15 cellular contexts compared by ENCODE assay signal in the genomic region with DNA sequence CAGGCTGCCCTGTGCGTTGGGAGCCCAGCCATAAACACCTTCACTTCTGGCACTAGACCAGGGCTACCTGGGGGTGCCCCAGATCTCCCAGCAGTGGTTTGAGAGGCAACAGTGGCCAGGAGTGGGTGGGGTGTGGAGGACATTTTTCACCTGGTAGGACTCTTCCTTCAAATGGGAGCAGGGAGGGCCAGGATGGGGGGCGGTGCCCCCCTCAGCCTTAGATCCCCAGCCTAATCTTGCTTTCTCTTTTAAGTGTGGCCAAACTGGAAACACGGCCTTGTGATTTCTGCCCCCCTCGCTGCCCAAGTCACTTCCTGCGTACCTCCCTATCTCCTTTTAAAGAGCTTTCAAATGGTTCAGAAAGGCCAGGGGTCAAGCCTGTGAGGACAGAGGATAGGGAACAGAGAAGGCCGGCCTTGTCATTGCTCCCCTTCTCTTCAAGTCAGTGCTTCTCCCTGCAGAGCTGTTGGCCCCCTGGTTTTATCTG. TPM values are rescaled to one million over a fixed set of nuclear protein-coding genes. Genes with fewer than 3 reads are reported as not detected.
DNase-seq lines count a peak whose midpoint lies in the region; ATAC-seq and TF ChIP-seq lines count a peak whose summit lies in the region.
"Had no signal": no experiment of that assay in that cellular context is flagged by ENCODE, and none has a peak within 500 bp of the region (broad histone marks: within the 10 kb centered on the region; RNA-seq: fewer than 3 reads in every experiment).

No MANE protein-coding gene starts in this region.

- no peaks in the 10 kb centered on the region for H3K9me3 ChIP-seq in naive thymus-derived CD4-positive, alpha-beta T cell (ENCODE audit: control insufficient read depth in 2 of 3, low read length in 3 of 3)
- H3K9me3 ChIP-seq in upper lobe of left lung = no peaks in the 10 kb centered on the region

- intact Hi-C loops in cardiac septum (cut with DNase I) (loop anchor here (2.0 kb wide), 1 partner anchor 13 kb away; no protein-coding TSS in a partner anchor), Right ventricle myocardium inferior (cut with DNase I) (loop anchor here (2.0 kb wide), 1 partner anchor 15 kb away; no protein-coding TSS in a partner anchor)
- intact Hi-C loops in naive thymus-derived CD4-positive, alpha-beta T cell (cut with micrococcal nuclease) = no loop called here

- 24 to 39% methylated on average over 5 to 6 of the region's 6 CpGs for WGBS in upper lobe of left lung, 2 donors

- H3K27ac Mint-ChIP-seq in naive thymus-derived CD4-positive, alpha-beta T cell = no peak overlapping the region

- peaks cover 0 to 4% (median 0%) of the 10 kb centered on the region in 5 donors for H3K36me3 Mint-ChIP-seq in naive thymus-derived CD4-positive, alpha-beta T cell

- TF ChIP-seq EP300 in upper lobe of left lung (IDR thresholded peaks at IDR 0.05) = no peak

- no peaks in the 10 kb centered on the region for H3K36me3 ChIP-seq in naive thymus-derived CD4-positive, alpha-beta T cell (ENCODE audit: control insufficient read depth in 2 of 3, insufficient read depth in 3 of 3, low read length in 3 of 3)
- no peaks in the 10 kb centered on the region for H3K36me3 ChIP-seq in upper lobe of left lung

- H3K27me3 ChIP-seq in naive thymus-derived CD4-positive, alpha-beta T cell (ENCODE audit: control insufficient read depth in 2 of 2, insufficient read depth in 2 of 2, low read length in 2 of 2) = peaks cover 5 to 15% of the 10 kb centered on the region in 2 donors
- peaks cover 0 to 11% (median 4%) of the 10 kb centered on the region in 4 donors for H3K27me3 ChIP-seq in upper lobe of left lung

- no peak overlapping the region for H3K27ac ChIP-seq in naive thymus-derived CD4-positive, alpha-beta T cell (ENCODE audit: low read depth, low read length)
- H3K27ac ChIP-seq in upper lobe of left lung = peak overlapping the region in 3 of 4 donors; percentile 58 to 73 (median 58)

- TF ChIP-seq POLR2A in upper lobe of left lung (IDR thresholded peaks at IDR 0.05) = no peak

- peaks cover 0 to 3% (median 0%) of the 10 kb centered on the region in 11 donors for H3K9me3 Mint-ChIP-seq in naive thymus-derived CD4-positive, alpha-beta T cell

- no peak for TF ChIP-seq CTCF in epithelial cell of esophagus (IDR thresholded peaks at IDR 0.05; ENCODE audit: insufficient read depth, low read depth, low read length, missing control alignments)
- no peak for TF ChIP-seq CTCF in upper lobe of left lung (IDR thresholded peaks at IDR 0.05)

- POLR2A ChIA-PET in naive thymus-derived CD4-positive, alpha-beta T cell (lab: Charles Lee) = interaction anchor here (1.5 kb wide), 1 partner anchor 12 kb away, joined by 3 read pairs; no protein-coding TSS in a partner anchor

- no peak for ATAC-seq in Right ventricle myocardium inferior
- ATAC-seq in naive thymus-derived CD4-positive, alpha-beta T cell = no peak
- peak in 1 of 2 donors; percentile 12 for ATAC-seq in upper lobe of left lung (ENCODE audit: low FRiP score in 2 of 2)

- CTCF ChIA-PET in naive thymus-derived CD4-positive, alpha-beta T cell (lab: Charles Lee) = interaction anchor here (1.6 to 1.7 kb wide), 2 partner anchors 15 to 734 kb away, joined by 6 read pairs; no protein-coding TSS in a partner anchor

- peak overlapping the region in 6 of 10 donors; percentile 49 to 90 (median 76) for H3K4me3 Mint-ChIP-seq in naive thymus-derived CD4-positive, alpha-beta T cell

- peaks cover 5 to 17% (median 9%) of the 10 kb centered on the region in 7 donors for H3K4me1 Mint-ChIP-seq in naive thymus-derived CD4-positive, alpha-beta T cell

- no peaks in the 10 kb centered on the region for H3K4me1 ChIP-seq in naive thymus-derived CD4-positive, alpha-beta T cell (ENCODE audit: control insufficient read depth in 2 of 2, insufficient read depth in 2 of 2, low read length in 2 of 2)
- peaks cover 15 to 54% (median 43%) of the 10 kb centered on the region in 4 donors for H3K4me1 ChIP-seq in upper lobe of left lung

- H3K27me3 Mint-ChIP-seq in naive thymus-derived CD4-positive, alpha-beta T cell = peaks cover 48 to 62% (median 55%) of the 10 kb centered on the region in 5 donors

- DNase-seq in cardiac septum (ENCODE audit: low spot score) (peak; percentile 75), Right ventricle myocardium inferior (ENCODE audit: missing footprints) (no peak), epithelial cell of esophagus (ENCODE audit: low read depth) (no peak), upper lobe of left lung (peak in 1 of 2 donors; percentile 63), kidney glomerular epithelial cell (lab: John Stamatoyannopoulos, UW) (no peak)
- no peak for DNase-seq in naive thymus-derived CD4-positive, alpha-beta T cell
- no peak for DNase-seq in stimulated activated naive CD4-positive, alpha-beta T cell (lab: John Stamatoyannopoulos, UW)
- DNase-seq in effector CD8-positive, alpha-beta T cell (lab: John Stamatoyannopoulos, UW) = no peak
- DNase-seq: activated CD4-positive, alpha-beta T cell treated with anti-CD3 and anti-CD28 coated beads, Interleukin-2, amount 50 U/mL, for 48 hours; activated naive CD4-positive, alpha-beta T cell treated with anti-CD3 and anti-CD28 coated beads, Interleukin-2, amount 50 U/mL, for 16 hours; effector CD4-positive, alpha-beta T cell; head of caudate nucleus; NCI-H187; stimulated activated naive CD4-positive, alpha-beta T cell treated with Interleukin-2 at 50 U/mL for 16 hours; SW 1271 had no signal

- H3K4me3 ChIP-seq in epithelial cell of esophagus (ENCODE audit: low read length) (peak overlapping the region; percentile 53), upper lobe of left lung (peak overlapping the region in 3 of 4 donors; percentile 56 to 66 (median 58))
- H3K4me3 ChIP-seq in naive thymus-derived CD4-positive, alpha-beta T cell (ENCODE audit: low read length) = no peak overlapping the region

RNA-seq across cellular contexts. Expression of a gene that starts 0.8 kb away (rescaled TPM):
- 12.1 TPM for total RNA-seq in cardiac septum
- total RNA-seq in Right ventricle myocardium inferior = 7.5 TPM
- total RNA-seq in naive thymus-derived CD4-positive, alpha-beta T cell = under 1 TPM in 3 of 5 experiments, not detected in 2; 0.11 to 0.24 (median 0.17) TPM
- polyA plus RNA-seq in naive thymus-derived CD4-positive, alpha-beta T cell = not detected
- total RNA-seq in upper lobe of left lung = 1 to 10 TPM; 1.5 to 7.5 (median 4.9) TPM

RNA-seq across cellular contexts. Expression of a gene that starts 24.9 kb away (rescaled TPM):
- total RNA-seq in cardiac septum (not detected), Right ventricle myocardium inferior (not detected), upper lobe of left lung (under 1 TPM in 3 of 6 donors, not detected in 3; 0.15 to 0.59 (median 0.20) TPM)
- total RNA-seq in naive thymus-derived CD4-positive, alpha-beta T cell = not detected
- under 1 TPM; 0.12 to 0.22 TPM for polyA plus RNA-seq in naive thymus-derived CD4-positive, alpha-beta T cell

RNA-seq across cellular contexts. Expression of a gene that starts 50.7 kb away (rescaled TPM):
- total RNA-seq in cardiac septum = not detected
- not detected for total RNA-seq in Right ventricle myocardium inferior
- not detected for total RNA-seq in naive thymus-derived CD4-positive, alpha-beta T cell
- polyA plus RNA-seq in naive thymus-derived CD4-positive, alpha-beta T cell = not detected
- under 1 TPM in 1 of 6 donors, not detected in 5; 0.89 TPM for total RNA-seq in upper lobe of left lung

Comparison
In these comparisons a context has a peak if more than half of its experiments do, and no peak if none do; other contexts are left out.
1. intact Hi-C loops: an anchor here in cardiac septum (2.0 kb wide) and Right ventricle myocardium inferior (2.0 kb wide); none called in naive thymus-derived CD4-positive, alpha-beta T cell.